ENCODE assay signal across 7 cellular contexts in genomic region chr10:87817291-87817872, GRCh38. TPM values are rescaled to one million over a fixed set of nuclear protein-coding genes. Genes with fewer than 3 reads are reported as not detected.
DNase-seq lines count a peak whose midpoint lies in the region; ATAC-seq, FAIRE-seq and TF ChIP-seq lines count a peak whose summit lies in the region.

No MANE protein-coding gene starts in this region.

- H2AFZ ChIP-seq in GM23248 = peak overlapping the region; percentile 96

- peak overlapping the region; percentile 89 for H3K4me2 ChIP-seq in GM23248 (ENCODE audit: unreplicated experiment)

- H3K36me3 ChIP-seq in GM23248 (ENCODE audit: low read depth) = peaks cover 18% of the 10 kb centered on the region
- H3K36me3 ChIP-seq in bronchial epithelial cell (ENCODE audit: control insufficient read depth, insufficient read depth, low read length) = peaks cover 2% of the 10 kb centered on the region
- H3K36me3 ChIP-seq in uterus = no peaks in the 10 kb centered on the region

- in situ Hi-C loops in GM23248 (cut with MboI) = no loop called here

- H3K4me1 ChIP-seq in GM23248 (ENCODE audit: insufficient read depth) = peaks cover 27% of the 10 kb centered on the region
- no peaks in the 10 kb centered on the region for H3K4me1 ChIP-seq in uterus

- TF ChIP-seq CTCF in GM12875 (IDR thresholded peaks at IDR 0.05; ENCODE audit: borderline replicate concordance, insufficient read depth, low read depth, low read length) = no peak
- no peak for TF ChIP-seq CTCF in bronchial epithelial cell (IDR thresholded peaks at IDR 0.05; ENCODE audit: insufficient read depth, low read length, severe bottlenecking)
- TF ChIP-seq CTCF in uterus (IDR thresholded peaks at IDR 0.05) = no peak

- 3 to 5% methylated on average over 19 of the region's 19 CpGs for whole genome bisulfite sequencing in GM23248 (ENCODE audit: low coverage in 1 of 2, low lambda C conversion rate in 2 of 2, missing lambda C conversion rate in 2 of 2), 2 experiments

- H3K4me1 Mint-ChIP-seq in memory B cell = peaks cover 23% of the 10 kb centered on the region

- TF ChIP-seq POLR2A in uterus (IDR thresholded peaks at IDR 0.05) = no peak

- peak overlapping the region; percentile 96 for H3K4me3 Mint-ChIP-seq in memory B cell

- intact Hi-C loops in uterus (cut with DNase I; ENCODE audit: low total_unique reads) = no loop called here

- 0 out of 2 replicates have a peak, but pooled peaks cover 8% of the 10 kb centered on the region for H3F3A ChIP-seq in GM23248 (ENCODE audit: insufficient read depth)

- peak overlapping the region; percentile 78 for H3K4me3 ChIP-seq in GM12875 (ENCODE audit: low read depth, low read length)
- H3K4me3 ChIP-seq in GM23248 = peak overlapping the region; percentile 94
- peak overlapping the region; percentile 48 for H3K4me3 ChIP-seq in bronchial epithelial cell (ENCODE audit: low read depth, low read length)
- H3K4me3 ChIP-seq in uterus = peak overlapping the region; percentile 80 to 90

- FAIRE-seq in bronchial epithelial cell (lab: Jason Lieb, UNC) = no peak

- H3K27me3 Mint-ChIP-seq in memory B cell = no peaks in the 10 kb centered on the region

- H3K9me3 Mint-ChIP-seq in memory B cell = no peaks in the 10 kb centered on the region

- DNase-seq in GM23248 = peak; percentile 33
- DNase-seq in NCI-H146 (lab: John Stamatoyannopoulos, UW) = peak; percentile 74
- DNase-seq in bronchial epithelial cell (ENCODE audit: low read depth) = peak; percentile 30
- DNase-seq in memory B cell (ENCODE audit: low spot score in 2 of 2) = peak in 1 of 2 donors; percentile 9
- no peak for DNase-seq in uterus
- DNase-seq in islet precursor cell = no peak

- H3K9me2 ChIP-seq in GM23248 (ENCODE audit: insufficient read depth) = no peaks in the 10 kb centered on the region

- no peaks in the 10 kb centered on the region for H3K9me3 ChIP-seq in GM23248 (ENCODE audit: low read depth)
- no peaks in the 10 kb centered on the region for H3K9me3 ChIP-seq in uterus

- H3K79me2 ChIP-seq in GM23248 (ENCODE audit: insufficient read depth) = peaks cover 57% of the 10 kb centered on the region

- H3K27me3 ChIP-seq in GM23248 (replicated peaks; ENCODE audit: insufficient read depth) (no peaks in the 10 kb centered on the region), bronchial epithelial cell (ENCODE audit: control insufficient read depth, insufficient read depth, low read length) (no peaks in the 10 kb centered on the region), uterus (no peaks in the 10 kb centered on the region)

- H3K27ac ChIP-seq in GM23248 (peak overlapping the region; percentile 74), uterus (peak overlapping the region; percentile 77 to 79)

- H3K36me3 Mint-ChIP-seq in memory B cell = peaks cover 4% of the 10 kb centered on the region

- peak overlapping the region; percentile 98 for H3K27ac Mint-ChIP-seq in memory B cell

- no peaks in the 10 kb centered on the region for H4K20me1 ChIP-seq in GM23248 (ENCODE audit: insufficient read depth)

- H3K9ac ChIP-seq in GM23248 = peak overlapping the region; percentile 94

- ATAC-seq in memory B cell (ENCODE audit: low read depth) = peak; percentile 15

RNA-seq across cellular contexts. Expression of gene ATAD1, which starts 0.6 kb away (rescaled TPM):
- 43.9 and 66.8 TPM in 2 replicates for total RNA-seq in GM23248 (2014; rRNA removed; shearing (Covaris generic))
- 52.4 and 52.8 TPM in 2 replicates for polyA plus RNA-seq in GM23248 (2016; fragmentation: Nextera tagmentation; extraction: Ambion mirVana)
- 63.0 and 73.7 TPM in 2 replicates for total RNA-seq in bronchial epithelial cell
- total RNA-seq in uterus = 10 to 100 TPM; 13.8 to 69.9 (median 31.5) TPM

RNA-seq across cellular contexts. Expression of gene KLLN, which starts 46.0 kb away (rescaled TPM):
- total RNA-seq in GM23248 (2014; rRNA removed; shearing (Covaris generic)) = 1.1 TPM in 1 of 2 replicates, not detected in the other
- 0.39 and 0.56 TPM in 2 replicates for polyA plus RNA-seq in GM23248 (2016; fragmentation: Nextera tagmentation; extraction: Ambion mirVana)
- 0.13 and 0.26 TPM in 2 replicates for total RNA-seq in bronchial epithelial cell
- total RNA-seq in uterus = 1 to 10 TPM in 1 of 4 donors, under 1 TPM in 1, not detected in 2; 0.62 to 1.3 TPM

RNA-seq across cellular contexts. Expression of gene PTEN, which starts 46.0 kb away (rescaled TPM):
- total RNA-seq in GM23248 (2014; rRNA removed; shearing (Covaris generic)) = 79.4 and 93.9 TPM in 2 replicates
- polyA plus RNA-seq in GM23248 (2016; fragmentation: Nextera tagmentation; extraction: Ambion mirVana) = 34.9 and 35.5 TPM in 2 replicates
- total RNA-seq in bronchial epithelial cell (90.0 and 101 TPM in 2 replicates), uterus (100 to 1,000 TPM in 3 of 4 donors, 10 to 100 TPM in 1; 40.0 to 317 (median 189) TPM)

Comparison
In these comparisons a context has a peak if more than half of its experiments do, and no peak if none do; other contexts are left out.
1. DNase-seq: peak in GM23248 (single experiment), NCI-H146 (single experiment) and bronchial epithelial cell (single experiment); none in uterus (0 of 2) and islet precursor cell (single experiment).
2. Peak in every context shown above with its lines, with median percentiles within 50 percentile points of each other: H3K4me3 ChIP-seq.